ENCODE assay signal across 11 cellular contexts in genomic region chr15:22845289-22845900, GRCh38. TPM values are rescaled to one million over a fixed set of nuclear protein-coding genes. Genes with fewer than 3 reads are reported as not detected.
A peak's percentile ranks its signal among the peaks of the same experiment; 100 is the strongest.
DNase-seq lines count a peak whose midpoint lies in the region; ATAC-seq, FAIRE-seq and TF ChIP-seq lines count a peak whose summit lies in the region.
"Had no signal": no experiment of that assay in that cellular context is flagged by ENCODE, and none has a peak within 500 bp of the region (broad histone marks: within the 10 kb centered on the region; RNA-seq: fewer than 3 reads in every experiment).

No MANE protein-coding gene starts in this region.

- H3K9me3 Mint-ChIP-seq in activated CD4-positive, alpha-beta memory T cell treated with anti-CD3 and anti-CD28 coated beads for 36 hours, result no peaks in the 10 kb centered on the region

- H3K27ac Mint-ChIP-seq in activated CD4-positive, alpha-beta memory T cell treated with anti-CD3 and anti-CD28 coated beads for 36 hours, result peak overlapping the region; percentile 53

- peaks cover 60% of the 10 kb centered on the region for H3K79me2 ChIP-seq in HepG2 (ENCODE audit: insufficient read depth, low read length)

- POLR2A ChIA-PET in HepG2 (lab: Yijun Ruan, JAX), result interaction anchor here (0.5 kb wide), 1 partner anchor 13 kb away, joined by 3 read pairs; no protein-coding TSS in a partner anchor
- POLR2A ChIA-PET in activated CD4-positive, alpha-beta memory T cell treated with anti-CD3 and anti-CD28 coated beads for 36 hours (lab: Charles Lee), result no interaction called here

- TF ChIP-seq EP300 in HepG2 (IDR thresholded peaks at IDR 0.05; ENCODE audit: low read depth in 2 of 2, low read length in 2 of 2) (no peak), HepG2 (CRISPR knock-in tag; IDR thresholded peaks at IDR 0.05; ENCODE audit: borderline replicate concordance) (no peak)

- H3K27me3 Mint-ChIP-seq in activated CD4-positive, alpha-beta memory T cell treated with anti-CD3 and anti-CD28 coated beads for 36 hours, result no peaks in the 10 kb centered on the region

- H3K27me3 ChIP-seq in HepG2 (ENCODE audit: control insufficient read depth in 1 of 2, insufficient read depth in 2 of 2, low read length in 2 of 2), result no peaks in the 10 kb centered on the region
- no peaks in the 10 kb centered on the region for H3K27me3 ChIP-seq in right lobe of liver
- no peaks in the 10 kb centered on the region for H3K27me3 ChIP-seq in upper lobe of right lung
- H3K27me3 ChIP-seq in heart left ventricle, result no peaks in the 10 kb centered on the region
- H3K27me3 ChIP-seq: BLaER1 treated with 17β-estradiol and CSF1 and Interleukin-3, amounts not matched to agents 10 nM and 100 nM; SJSA1 had no signal

- H3K27ac ChIP-seq in HepG2 (ENCODE audit: extremely low read length, insufficient read depth, low read length) (peak overlapping the region; percentile 62), right lobe of liver (no peak overlapping the region), upper lobe of right lung (no peak overlapping the region), heart left ventricle (no peak overlapping the region)
- H3K27ac ChIP-seq: BLaER1 treated with 17β-estradiol and CSF1 and Interleukin-3, amounts not matched to agents 10 nM and 100 nM; SJSA1 had no signal

- peaks cover 53% of the 10 kb centered on the region for H3K4me1 ChIP-seq in HepG2 (ENCODE audit: insufficient read depth, low read length)
- H3K4me1 ChIP-seq in right lobe of liver, result peaks cover 0 to 6% (median 0%) of the 10 kb centered on the region in 4 donors
- peaks cover 7% of the 10 kb centered on the region for H3K4me1 ChIP-seq in upper lobe of right lung
- peaks cover 0 to 15% (median 10%) of the 10 kb centered on the region in 12 donors for H3K4me1 ChIP-seq in heart left ventricle

- TF ChIP-seq CTCF in HepG2 (CRISPR knock-in tag; IDR thresholded peaks at IDR 0.05) (no peak), right lobe of liver (IDR thresholded peaks at IDR 0.05) (no peak), upper lobe of right lung (IDR thresholded peaks at IDR 0.05) (no peak), heart left ventricle (IDR thresholded peaks at IDR 0.05) (no peak)

- H3K4me1 Mint-ChIP-seq in activated CD4-positive, alpha-beta memory T cell treated with anti-CD3 and anti-CD28 coated beads for 36 hours (ENCODE audit: low read depth), result peaks cover 55% of the 10 kb centered on the region

- H3K9me3 ChIP-seq in HepG2 (ENCODE audit: low read length), result no peaks in the 10 kb centered on the region
- H3K9me3 ChIP-seq in right lobe of liver, result no peaks in the 10 kb centered on the region
- H3K9me3 ChIP-seq in upper lobe of right lung, result no peaks in the 10 kb centered on the region
- H3K9me3 ChIP-seq in heart left ventricle, result no peaks in the 10 kb centered on the region
- H3K9me3 ChIP-seq: BLaER1 treated with 17β-estradiol and CSF1 and Interleukin-3, amounts not matched to agents 10 nM and 100 nM had no signal

- no peak overlapping the region for H3K4me3 ChIP-seq in HepG2 (replicated peaks in 1 of 3; ENCODE audit: insufficient read depth in 1 of 3, low read depth in 2 of 3, low read length in 3 of 3)
- H3K4me3 ChIP-seq in right lobe of liver, result no peak overlapping the region
- H3K4me3 ChIP-seq in upper lobe of right lung, result no peak overlapping the region
- H3K4me3 ChIP-seq in heart left ventricle, result no peak overlapping the region
- H3K4me3 ChIP-seq: BLaER1 treated with 17β-estradiol and CSF1 and Interleukin-3, amounts not matched to agents 10 nM and 100 nM; SJSA1 had no signal

- DNase-seq in HepG2 (ENCODE audit: low spot score) (peak; percentile 13), right lobe of liver (no peak), iPS-NIHi7 (ENCODE audit: extremely low spot score) (peak; percentile 63), upper lobe of right lung (no peak), urothelium cell line (ENCODE audit: low spot score) (no peak), occipital lobe (lab: John Stamatoyannopoulos, UW) (no peak), heart left ventricle (no peak)
- DNase-seq in activated CD4-positive, alpha-beta memory T cell treated with anti-CD3 and anti-CD28 coated beads for 36 hours, result no peak
- DNase-seq: retina had no signal

- H4K20me1 ChIP-seq in HepG2 (ENCODE audit: insufficient read depth, low read length), result peaks cover 3% of the 10 kb centered on the region; the same call in 1 of the 2 replicates

- TF ChIP-seq RAD21 in HepG2 (CRISPR knock-in tag; IDR thresholded peaks at IDR 0.05), result no peak

- no peak overlapping the region for H3K4me3 Mint-ChIP-seq in activated CD4-positive, alpha-beta memory T cell treated with anti-CD3 and anti-CD28 coated beads for 36 hours

- BruUV-seq in HepG2 (replicated peaks; lab: Mats Ljungman, UMichigan), result no TSS peak

- intact Hi-C loops in HepG2 (cut with micrococcal nuclease; ENCODE audit: unreplicated experiment), result no loop called here
- intact Hi-C loops in right lobe of liver (cut with DNase I), result no loop called here
- intact Hi-C loops in activated CD4-positive, alpha-beta memory T cell treated with anti-CD3 and anti-CD28 coated beads for 36 hours (cut with micrococcal nuclease), result no loop called here
- intact Hi-C loops in upper lobe of right lung (cut with DNase I), result no loop called here
- intact Hi-C loops in heart left ventricle (cut with DNase I), result no loop called here

- WGBS in HepG2 (ENCODE audit: low lambda C conversion rate), result 65% methylated on average over 2 of the region's 2 CpGs
- 88% methylated on average over 1 of the region's 2 CpGs for WGBS in right lobe of liver (ENCODE audit: insufficient coverage, low coverage, low lambda C conversion rate, missing lambda C conversion rate)
- WGBS in heart left ventricle, 4 donors, result 61 to 70% (median 67%) methylated on average over 2 of the region's 2 CpGs

- no peak overlapping the region for H3K9ac ChIP-seq in HepG2 (ENCODE audit: insufficient read depth, low read depth, low read length)

- peak overlapping the region; percentile 49 for H3K4me2 ChIP-seq in HepG2 (ENCODE audit: low read depth, low read length)

- H3K36me3 Mint-ChIP-seq in activated CD4-positive, alpha-beta memory T cell treated with anti-CD3 and anti-CD28 coated beads for 36 hours, result peaks cover 44% of the 10 kb centered on the region

- H3K36me3 ChIP-seq in HepG2 (replicated peaks in 1 of 2; ENCODE audit: control insufficient read depth in 1 of 2, insufficient read depth in 2 of 2, low read length in 2 of 2) (peaks cover 3 to 34% of the 10 kb centered on the region in 2 experiments; a peak in 4 of 5 replicates), right lobe of liver (peaks cover 0 to 24% (median 0%) of the 10 kb centered on the region in 4 donors), upper lobe of right lung (peaks cover 45% of the 10 kb centered on the region), heart left ventricle (peaks cover 0 to 76% (median 43%) of the 10 kb centered on the region in 9 donors)

- in situ Hi-C loops in HepG2 (cut with HindIII; ENCODE audit: extremely low pct_ligation_motif_present, low pct_unique_long_range_greater_than_20kb), result no loop called here

- no peak overlapping the region for H2AFZ ChIP-seq in HepG2 (ENCODE audit: low read length)

- ATAC-seq in HepG2 (peak; percentile 57), right lobe of liver (no peak), upper lobe of right lung (peak; percentile 84), heart left ventricle (no peak)

- TF ChIP-seq POLR2A in HepG2 (IDR thresholded peaks at IDR 0.05; ENCODE audit: insufficient read depth in 1 of 2, low read depth in 2 of 2, low read length in 2 of 2) (no peak), right lobe of liver (IDR thresholded peaks at IDR 0.05) (no peak), heart left ventricle (IDR thresholded peaks at IDR 0.05) (no peak)

- no peak for FAIRE-seq in HepG2 (lab: Jason Lieb, UNC)
- FAIRE-seq in urothelium cell line (lab: Jason Lieb, UNC), result no peak

- CTCF ChIA-PET in HepG2 (lab: Yijun Ruan, JAX; ENCODE audit: low intra/inter-chr PET ratio, low total read pairs), result no interaction called here
- CTCF ChIA-PET in activated CD4-positive, alpha-beta memory T cell treated with anti-CD3 and anti-CD28 coated beads for 36 hours (lab: Charles Lee), result no interaction called here

RNA-seq across cellular contexts. Expression of gene NIPA2, which starts 6.9 kb away (rescaled TPM):
- 56.2 and 57.9 TPM in 2 replicates for total RNA-seq in HepG2 (2016; rRNA removed; fragmentation: Illumina TruSeq; extraction: Trizol)
- total RNA-seq in HepG2 (2016; cell fraction: cytosol; rRNA removed; fragmentation: Illumina TruSeq; extraction: Trizol; ENCODE audit: low read depth), result 16.9 and 19.3 TPM in 2 replicates
- 53.7 and 60.6 TPM in 2 replicates for total RNA-seq in HepG2 (2016; cell fraction: insoluble cytoplasmic fraction; rRNA removed; fragmentation: Illumina TruSeq; extraction: Trizol)
- 53.0 and 67.7 TPM in 2 replicates for total RNA-seq in HepG2 (2016; cell fraction: membrane; rRNA removed; fragmentation: Illumina TruSeq; extraction: Trizol)
- 35.8 and 40.9 TPM in 2 replicates for total RNA-seq in HepG2 (2016; cell fraction: nucleus; rRNA removed; fragmentation: Illumina TruSeq; extraction: Trizol)
- polyA plus RNA-seq in HepG2 (2011; rRNA removed), result 25.9 and 29.0 TPM in 2 replicates
- polyA plus RNA-seq in HepG2 (2011; cell fraction: cytosol; rRNA removed), result 19.4 and 31.7 TPM in 2 replicates
- 12.0 and 15.0 TPM in 2 replicates for polyA plus RNA-seq in HepG2 (2011; cell fraction: nucleus; rRNA removed)
- polyA plus RNA-seq in HepG2 (2012), result 31.0 and 35.1 TPM in 2 replicates
- polyA plus RNA-seq in HepG2 (2016; cell fraction: cytosol; fragmentation: Illumina TruSeq; extraction: Trizol; ENCODE audit: low read depth), result 17.3 and 25.8 TPM in 2 replicates
- 56.7 and 62.3 TPM in 2 replicates for polyA plus RNA-seq in HepG2 (2016; cell fraction: insoluble cytoplasmic fraction; fragmentation: Illumina TruSeq; extraction: Trizol; ENCODE audit: low read depth)
- 43.6 and 55.5 TPM in 2 replicates for polyA plus RNA-seq in HepG2 (2016; cell fraction: membrane; fragmentation: Illumina TruSeq; extraction: Trizol; ENCODE audit: low read depth)
- 53.5 and 56.8 TPM in 2 replicates for polyA plus RNA-seq in HepG2 (2016; cell fraction: nucleus; fragmentation: Illumina TruSeq; extraction: Trizol; ENCODE audit: insufficient read depth, low read depth)
- polyA minus RNA-seq in HepG2 (2011; rRNA and poly(A)+ RNA removed; ENCODE audit: low replicate concordance), result 32.3 and 59.0 TPM in 2 replicates
- polyA minus RNA-seq in HepG2 (2011; cell fraction: cytosol; rRNA and poly(A)+ RNA removed), result 24.4 and 31.8 TPM in 2 replicates
- polyA minus RNA-seq in HepG2 (2011; cell fraction: nucleus; rRNA and poly(A)+ RNA removed), result 29.0 and 33.6 TPM in 2 replicates
- 10 to 100 TPM; 15.1 to 27.9 (median 21.3) TPM for total RNA-seq in right lobe of liver
- total RNA-seq in activated CD4-positive, alpha-beta memory T cell treated with anti-CD3 and anti-CD28 coated beads for 36 hours, result 10 to 100 TPM; 70.5 TPM
- 46.2 TPM for total RNA-seq in upper lobe of right lung
- 47.6 TPM for total RNA-seq in occipital lobe
- 10 to 100 TPM; 17.4 to 32.4 (median 20.6) TPM for total RNA-seq in heart left ventricle
- 10 to 100 TPM in 1 of 2 donors, 1 to 10 TPM in 1; 5.3 to 47.0 TPM for polyA plus RNA-seq in heart left ventricle

RNA-seq across cellular contexts. Expression of gene NIPA1, which starts 59.0 kb away (rescaled TPM):
- total RNA-seq in HepG2 (2016; rRNA removed; fragmentation: Illumina TruSeq; extraction: Trizol), result 13.2 and 14.8 TPM in 2 replicates
- total RNA-seq in HepG2 (2016; cell fraction: cytosol; rRNA removed; fragmentation: Illumina TruSeq; extraction: Trizol; ENCODE audit: low read depth), result 6.1 and 6.3 TPM in 2 replicates
- total RNA-seq in HepG2 (2016; cell fraction: insoluble cytoplasmic fraction; rRNA removed; fragmentation: Illumina TruSeq; extraction: Trizol), result 12.8 and 13.6 TPM in 2 replicates
- 12.4 and 12.9 TPM in 2 replicates for total RNA-seq in HepG2 (2016; cell fraction: membrane; rRNA removed; fragmentation: Illumina TruSeq; extraction: Trizol)
- 18.9 and 19.6 TPM in 2 replicates for total RNA-seq in HepG2 (2016; cell fraction: nucleus; rRNA removed; fragmentation: Illumina TruSeq; extraction: Trizol)
- polyA plus RNA-seq in HepG2 (2011; rRNA removed), result 16.8 and 19.6 TPM in 2 replicates
- 13.8 and 15.9 TPM in 2 replicates for polyA plus RNA-seq in HepG2 (2011; cell fraction: cytosol; rRNA removed)
- polyA plus RNA-seq in HepG2 (2011; cell fraction: nucleus; rRNA removed), result 22.9 and 26.6 TPM in 2 replicates
- polyA plus RNA-seq in HepG2 (2012), result 15.7 and 17.2 TPM in 2 replicates
- polyA plus RNA-seq in HepG2 (2016; cell fraction: cytosol; fragmentation: Illumina TruSeq; extraction: Trizol; ENCODE audit: low read depth), result 4.9 and 5.5 TPM in 2 replicates
- 8.6 and 9.4 TPM in 2 replicates for polyA plus RNA-seq in HepG2 (2016; cell fraction: insoluble cytoplasmic fraction; fragmentation: Illumina TruSeq; extraction: Trizol; ENCODE audit: low read depth)
- polyA plus RNA-seq in HepG2 (2016; cell fraction: membrane; fragmentation: Illumina TruSeq; extraction: Trizol; ENCODE audit: low read depth), result 7.3 and 7.7 TPM in 2 replicates
- 20.9 and 22.7 TPM in 2 replicates for polyA plus RNA-seq in HepG2 (2016; cell fraction: nucleus; fragmentation: Illumina TruSeq; extraction: Trizol; ENCODE audit: insufficient read depth, low read depth)
- 96.0 and 153 TPM in 2 replicates for polyA minus RNA-seq in HepG2 (2011; rRNA and poly(A)+ RNA removed; ENCODE audit: low replicate concordance)
- polyA minus RNA-seq in HepG2 (2011; cell fraction: cytosol; rRNA and poly(A)+ RNA removed), result 25.6 and 27.9 TPM in 2 replicates
- polyA minus RNA-seq in HepG2 (2011; cell fraction: nucleus; rRNA and poly(A)+ RNA removed), result 19.3 and 24.1 TPM in 2 replicates
- 10 to 100 TPM in 1 of 6 experiments, 1 to 10 TPM in 5; 7.5 to 12.3 (median 8.7) TPM for total RNA-seq in right lobe of liver
- 10 to 100 TPM; 17.8 to 22.7 TPM for total RNA-seq in activated CD4-positive, alpha-beta memory T cell treated with anti-CD3 and anti-CD28 coated beads for 36 hours
- total RNA-seq in upper lobe of right lung, result 16.2 TPM
- total RNA-seq in occipital lobe, result 26.8 TPM
- 1 to 10 TPM; 3.4 to 7.2 (median 6.4) TPM for total RNA-seq in heart left ventricle
- 1 to 10 TPM; 2.1 to 8.6 TPM for polyA plus RNA-seq in heart left ventricle

Comparison
In these comparisons a context has a peak if more than half of its experiments do, and no peak if none do; other contexts are left out.
1. ATAC-seq: peak in HepG2 (single experiment) and upper lobe of right lung (single experiment); none in right lobe of liver (0 of 4) and heart left ventricle (0 of 4).
2. DNase-seq: peak in HepG2 (single experiment) and iPS-NIHi7 (single experiment); none in right lobe of liver (0 of 3), activated CD4-positive, alpha-beta memory T cell treated with anti-CD3 and anti-CD28 coated beads for 36 hours (single experiment), upper lobe of right lung (single experiment), urothelium cell line (single experiment), occipital lobe (single experiment) and heart left ventricle (0 of 5).